1 cellular context compared by ENCODE assay signal in genomic region chr10:73810358-73810734, GRCh38.
TF ChIP-seq lines count a peak whose summit lies in the region.

No MANE protein-coding gene starts in this region.

TF ChIP-seq in K562, 482 proteins besides CTCF, POLR2A, EP300 and RAD21 (continues in another document):
- TF ChIP-seq SP1 (CRISPR knock-in tag; IDR thresholded peaks at IDR 0.05): 0 out of 2 replicates have a peak, but pooled peaks have one; percentile 29
- no peak for TF ChIP-seq THRAP3 (IDR thresholded peaks at IDR 0.05; ENCODE audit: borderline replicate concordance)
- peak; percentile 57; the same call in 1 of the 2 replicates for TF ChIP-seq CEBPB (tag; IDR thresholded peaks at IDR 0.05)
- TF ChIP-seq HBP1 (CRISPR knock-in tag; IDR thresholded peaks at IDR 0.05): peak; percentile 50; the same call in 1 of the 2 replicates
- peak; percentile 61; the same call in 1 of the 2 replicates for TF ChIP-seq PTRF (tag; IDR thresholded peaks at IDR 0.05)
- TF ChIP-seq STAT5B (CRISPR knock-in tag; IDR thresholded peaks at IDR 0.05): no peak
- peak in 1 of 2 experiments; percentile 44; a peak in 1 of 4 replicates for TF ChIP-seq MLLT1 (IDR thresholded peaks at IDR 0.05)
- no peak for TF ChIP-seq ILF3 (IDR thresholded peaks at IDR 0.05; ENCODE audit: borderline replicate concordance)
- peak; percentile 81 for TF ChIP-seq THRB (CRISPR knock-in tag; conservative IDR thresholded peaks at IDR 0.05)
- TF ChIP-seq TSHZ1 (CRISPR knock-in tag; IDR thresholded peaks at IDR 0.05): 0 out of 2 replicates have a peak, but pooled peaks have one; percentile 49
- TF ChIP-seq ZNF589 (CRISPR knock-in tag; IDR thresholded peaks at IDR 0.05; ENCODE audit: low read depth): peak; percentile 10; the same call in 1 of the 2 replicates
- 0 out of 2 replicates have a peak, but pooled peaks have one; percentile 42 for TF ChIP-seq HLTF (IDR thresholded peaks at IDR 0.05)
- TF ChIP-seq CEBPG (CRISPR knock-in tag; IDR thresholded peaks at IDR 0.05): peak; percentile 86
- peak; percentile 79 to 87 for TF ChIP-seq CEBPG (tag; conservative IDR thresholded peaks at IDR 0.05 in 1 of 2, IDR thresholded peaks at IDR 0.05 in 1 of 2)
- no peak for TF ChIP-seq ZNF133 (CRISPR knock-in tag; IDR thresholded peaks at IDR 0.05)
- TF ChIP-seq ZBTB26 (CRISPR knock-in tag; IDR thresholded peaks at IDR 0.05): 0 out of 2 replicates have a peak, but pooled peaks have one; percentile 82
- 0 out of 4 replicates have a peak, but pooled peaks of 1 of the 2 experiments have one; percentile 7 for TF ChIP-seq TEAD1 (CRISPR knock-in tag; IDR thresholded peaks at IDR 0.05)
- TF ChIP-seq FOXK1 (CRISPR knock-in tag; IDR thresholded peaks at IDR 0.05; ENCODE audit: borderline replicate concordance): no peak
- TF ChIP-seq TFE3 (CRISPR knock-in tag; IDR thresholded peaks at IDR 0.05): no peak
- TF ChIP-seq ZKSCAN1 (IDR thresholded peaks at IDR 0.05; ENCODE audit: low read depth, low read length): no peak
- peak; percentile 43 for TF ChIP-seq BRD9 (IDR thresholded peaks at IDR 0.05; ENCODE audit: low read depth, partially characterized antibody)
- TF ChIP-seq SPI1 (IDR thresholded peaks at IDR 0.05; ENCODE audit: borderline replicate concordance, low read depth, low read length): no peak
- 0 out of 2 replicates have a peak, but pooled peaks have one; percentile 22 for TF ChIP-seq DMBX1 (CRISPR knock-in tag; IDR thresholded peaks at IDR 0.05; ENCODE audit: borderline replicate concordance)
- TF ChIP-seq POLR2H (tag; IDR thresholded peaks at IDR 0.05; ENCODE audit: low read depth): peak; percentile 73
- TF ChIP-seq OTX1 (CRISPR knock-in tag; IDR thresholded peaks at IDR 0.05): 0 out of 2 replicates have a peak, but pooled peaks have one; percentile 49
- TF ChIP-seq NR2C2 (CRISPR knock-in tag; IDR thresholded peaks at IDR 0.05): no peak
- 0 out of 2 replicates have a peak, but pooled peaks have one; percentile 5 for TF ChIP-seq NR2C2 (tag; IDR thresholded peaks at IDR 0.05)
- TF ChIP-seq AFF1 (IDR thresholded peaks at IDR 0.05; ENCODE audit: low read depth in 1 of 2, partially characterized antibody in 2 of 2): peak in 1 of 2 experiments; percentile 53
- peak; percentile 73; the same call in 1 of the 2 replicates for TF ChIP-seq ATF4 (CRISPR knock-in tag; IDR thresholded peaks at IDR 0.05)
- TF ChIP-seq FOS (IDR thresholded peaks at IDR 0.05; ENCODE audit: extremely low read depth, insufficient read length): no peak
- 0 out of 2 replicates have a peak, but pooled peaks have one; percentile 29 for TF ChIP-seq DPF2 (IDR thresholded peaks at IDR 0.05)
- no peak for TF ChIP-seq TBL1XR1 (IDR thresholded peaks at IDR 0.05; ENCODE audit: low read length in 2 of 2)
- TF ChIP-seq ASH1L (IDR thresholded peaks at IDR 0.05; ENCODE audit: borderline replicate concordance, low read depth, partially characterized antibody): no peak
- TF ChIP-seq SMAD3 (CRISPR knock-in tag; conservative IDR thresholded peaks at IDR 0.05): no peak
- TF ChIP-seq ZNF79 (CRISPR knock-in tag; IDR thresholded peaks at IDR 0.05; ENCODE audit: low read depth): no peak
- 0 out of 2 replicates have a peak, but pooled peaks have one; percentile 22 for TF ChIP-seq ZFP1 (CRISPR knock-in tag; IDR thresholded peaks at IDR 0.05)
- TF ChIP-seq SNIP1 (IDR thresholded peaks at IDR 0.05; ENCODE audit: low read depth): 0 out of 2 replicates have a peak, but pooled peaks have one; percentile 0
- 0 out of 2 replicates have a peak, but pooled peaks have one; percentile 26 for TF ChIP-seq NKRF (IDR thresholded peaks at IDR 0.05; ENCODE audit: borderline replicate concordance)
- 0 out of 2 replicates have a peak, but pooled peaks have one; percentile 6 for TF ChIP-seq ILK (tag; IDR thresholded peaks at IDR 0.05; ENCODE audit: borderline replicate concordance, low read depth)
- no peak; the same call in 1 of the 2 replicates for TF ChIP-seq SMARCA4 (IDR thresholded peaks at IDR 0.05)
- peak in 1 of 2 experiments; percentile 11; a peak in 1 of 4 replicates for TF ChIP-seq KDM1A (IDR thresholded peaks at IDR 0.05)
- no peak for TF ChIP-seq GABPB2 (CRISPR knock-in tag; conservative IDR thresholded peaks at IDR 0.05)
- TF ChIP-seq ATF3 (IDR thresholded peaks at IDR 0.05): peak; percentile 75
- TF ChIP-seq ATF3 (CRISPR knock-in tag; conservative IDR thresholded peaks at IDR 0.05): no peak
